14 cellular contexts compared by ENCODE assay signal in the genomic region with DNA sequence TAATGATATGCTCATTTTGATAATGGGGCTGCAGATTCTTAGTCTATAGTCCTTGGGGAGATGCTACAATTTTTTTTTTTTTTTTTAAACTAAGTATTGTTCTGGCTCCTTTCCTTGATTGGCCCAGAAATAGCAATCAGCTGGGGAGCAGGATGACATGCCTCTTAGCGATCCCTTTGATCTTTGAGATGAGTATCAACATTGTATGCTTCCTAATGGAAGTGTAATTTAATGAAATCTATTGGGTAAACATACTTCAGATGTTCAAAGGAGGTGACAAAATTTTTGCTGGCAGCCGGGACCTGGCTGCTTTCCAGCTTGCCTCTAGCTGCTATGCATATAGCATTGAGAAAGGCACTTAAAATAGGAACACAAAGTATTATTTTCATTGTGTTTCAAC. TPM values are rescaled to one million over a fixed set of nuclear protein-coding genes. Genes with fewer than 3 reads are reported as not detected.
DNase-seq lines count a peak whose midpoint lies in the region; ATAC-seq and TF ChIP-seq lines count a peak whose summit lies in the region.
"Had no signal": no experiment of that assay in that cellular context is flagged by ENCODE, and none has a peak within 500 bp of the region (broad histone marks: within the 10 kb centered on the region; RNA-seq: fewer than 3 reads in every experiment).

No MANE protein-coding gene starts in this region.

- DNase-seq in Calu3 (peak; percentile 4), NCI-H1092 treated with DMSO at 0.1 percent for 48 hours (lab: John Stamatoyannopoulos, UW) (peak; percentile 78), NCI-H69 (lab: John Stamatoyannopoulos, UW) (peak; percentile 90), fibroblast of mammary gland (ENCODE audit: low read depth) (peak; percentile 29), SIG-M5 (lab: John Stamatoyannopoulos, UW) (no peak)
- no peak for DNase-seq in activated naive CD8-positive, alpha-beta T cell treated with anti-CD3 and anti-CD28 coated beads, Interleukin-2, amount 50 U/mL, for 24 hours
- no peak for DNase-seq in stimulated activated naive CD4-positive, alpha-beta T cell treated with Interleukin-2 at 50 U/mL for 16 hours (lab: John Stamatoyannopoulos, UW)
- DNase-seq: activated CD4-positive, alpha-beta T cell treated with anti-CD3 and anti-CD28 coated beads, Interleukin-2, amount 10 ng/mL, durations not matched to agents 24 days and 14 days; activated naive CD4-positive, alpha-beta T cell; colonic mucosa had no signal

- BruUV-seq in Calu3 (replicated peaks; lab: Mats Ljungman, UMichigan): no TSS peak

- H3K4me3 ChIP-seq in fibroblast of mammary gland (ENCODE audit: control insufficient read depth, low read depth, low read length): no peak overlapping the region
- H3K4me3 ChIP-seq: BLaER1 treated with 17β-estradiol and CSF1 and Interleukin-3, amounts not matched to agents 10 nM and 100 nM; colonic mucosa; gastrocnemius medialis; thoracic aorta had no signal

- intact Hi-C loops in Calu3 (cut with micrococcal nuclease; ENCODE audit: unreplicated experiment): no loop called here

- CTCF ChIA-PET in Calu3 (lab: Charles Lee): interaction anchor here (0.7 kb wide), 3 partner anchors 226 to 777 kb away, joined by 3 to 9 read pairs (median 4); no protein-coding TSS in a partner anchor

- no peaks in the 10 kb centered on the region for H3K27me3 Mint-ChIP-seq in Calu3 (ENCODE audit: unreplicated experiment)
- no peaks in the 10 kb centered on the region for H3K27me3 Mint-ChIP-seq in activated naive CD8-positive, alpha-beta T cell treated with anti-CD3 and anti-CD28 coated beads, Interleukin-2, amount 50 U/mL, for 24 hours

- H3K4me1 Mint-ChIP-seq in Calu3 (ENCODE audit: low read depth, unreplicated experiment): peaks cover 8% of the 10 kb centered on the region
- peaks cover 10% of the 10 kb centered on the region for H3K4me1 Mint-ChIP-seq in activated naive CD8-positive, alpha-beta T cell treated with anti-CD3 and anti-CD28 coated beads, Interleukin-2, amount 50 U/mL, for 24 hours

- H3K9me3 Mint-ChIP-seq in Calu3 (ENCODE audit: low read depth, unreplicated experiment): no peaks in the 10 kb centered on the region
- H3K9me3 Mint-ChIP-seq in activated naive CD8-positive, alpha-beta T cell treated with anti-CD3 and anti-CD28 coated beads, Interleukin-2, amount 50 U/mL, for 24 hours: no peaks in the 10 kb centered on the region
- H3K9me3 Mint-ChIP-seq: activated CD4-positive, alpha-beta T cell treated with anti-CD3 and anti-CD28 coated beads, Interleukin-2, amount 10 ng/mL, durations not matched to agents 24 days and 14 days had no signal

- H3K4me3 Mint-ChIP-seq in Calu3 (ENCODE audit: low read depth, unreplicated experiment): no peak overlapping the region
- no peak overlapping the region for H3K4me3 Mint-ChIP-seq in activated naive CD8-positive, alpha-beta T cell treated with anti-CD3 and anti-CD28 coated beads, Interleukin-2, amount 50 U/mL, for 24 hours
- H3K4me3 Mint-ChIP-seq: activated CD4-positive, alpha-beta T cell treated with anti-CD3 and anti-CD28 coated beads, Interleukin-2, amount 10 ng/mL, durations not matched to agents 24 days and 14 days had no signal

- no peaks in the 10 kb centered on the region for H3K36me3 Mint-ChIP-seq in Calu3 (ENCODE audit: insufficient read depth, unreplicated experiment)
- peaks cover 3% of the 10 kb centered on the region for H3K36me3 Mint-ChIP-seq in activated naive CD8-positive, alpha-beta T cell treated with anti-CD3 and anti-CD28 coated beads, Interleukin-2, amount 50 U/mL, for 24 hours (ENCODE audit: low read depth)

- ATAC-seq in activated naive CD8-positive, alpha-beta T cell treated with anti-CD3 and anti-CD28 coated beads, Interleukin-2, amount 50 U/mL, for 24 hours: no peak
- no peak for ATAC-seq in HG02678 (IDR thresholded peaks at IDR 0.05; ENCODE audit: unreplicated experiment)
- ATAC-seq: gastrocnemius medialis had no signal

- TF ChIP-seq CTCF in Calu3 (IDR thresholded peaks at IDR 0.05; ENCODE audit: unreplicated experiment): no peak
- TF ChIP-seq CTCF in fibroblast of mammary gland (conservative IDR thresholded peaks at IDR 0.05; ENCODE audit: control insufficient read depth, insufficient read depth, low read depth, low read length): no peak

- H3K27ac Mint-ChIP-seq in Calu3 (ENCODE audit: unreplicated experiment): no peak overlapping the region
- H3K27ac Mint-ChIP-seq in activated naive CD8-positive, alpha-beta T cell treated with anti-CD3 and anti-CD28 coated beads, Interleukin-2, amount 50 U/mL, for 24 hours: no peak overlapping the region
- H3K27ac Mint-ChIP-seq: activated CD4-positive, alpha-beta T cell treated with anti-CD3 and anti-CD28 coated beads, Interleukin-2, amount 10 ng/mL, durations not matched to agents 24 days and 14 days had no signal

RNA-seq across cellular contexts. Expression of gene VTI1A, which starts 43.5 kb away (rescaled TPM):
- total RNA-seq in Calu3 (2022): 26.5 and 28.6 TPM in 2 replicates

RNA-seq across cellular contexts. Expression of gene ZDHHC6, which starts 43.8 kb away (rescaled TPM):
- total RNA-seq in Calu3 (2022): 25.7 and 28.7 TPM in 2 replicates

Comparison
In these comparisons a context has a peak if more than half of its experiments do, and no peak if none do; other contexts are left out.
1. DNase-seq: peak in Calu3 (single experiment), NCI-H1092 treated with DMSO at 0.1 percent for 48 hours (single experiment), NCI-H69 (single experiment) and fibroblast of mammary gland (single experiment); none in SIG-M5 (single experiment), activated naive CD8-positive, alpha-beta T cell treated with anti-CD3 and anti-CD28 coated beads, Interleukin-2, amount 50 U/mL, for 24 hours (single experiment) and stimulated activated naive CD4-positive, alpha-beta T cell treated with Interleukin-2 at 50 U/mL for 16 hours (single experiment).